In the genomic region with DNA sequence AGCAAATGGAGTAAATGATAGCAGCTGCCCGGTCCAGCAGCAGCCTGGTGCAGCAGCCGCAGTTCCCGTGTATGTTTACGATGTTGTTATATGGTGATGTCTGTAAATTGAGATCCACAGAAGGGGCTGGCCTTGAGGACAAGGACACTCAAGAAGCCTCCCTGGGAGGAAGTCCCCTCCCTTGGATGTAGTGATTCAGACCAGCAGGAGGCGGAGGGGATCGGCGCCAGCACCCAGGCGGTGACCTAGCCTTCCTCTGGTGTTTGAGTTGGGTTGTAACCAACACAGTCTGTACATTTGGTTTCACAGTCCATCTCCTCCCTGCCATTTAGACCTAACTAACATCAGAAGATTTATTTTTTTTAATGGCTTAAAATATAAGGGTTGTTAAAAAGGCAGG, we compare ENCODE assay signal across 19 cellular contexts.
DNase-seq lines count a peak whose midpoint lies in the region; ATAC-seq, FAIRE-seq and TF ChIP-seq lines count a peak whose summit lies in the region.
"Had no signal": no experiment of that assay in that cellular context is flagged by ENCODE, and none has a peak within 500 bp of the region (broad histone marks: within the 10 kb centered on the region; RNA-seq: fewer than 3 reads in every experiment).

No MANE protein-coding gene starts in this region.

- POLR2A ChIA-PET in HepG2 (lab: Yijun Ruan, JAX): no interaction called here
- POLR2A ChIA-PET in K562 (lab: Yijun Ruan, JAX): no interaction called here

- H3K79me2 ChIP-seq in HepG2 (ENCODE audit: insufficient read depth, low read length) (no peaks in the 10 kb centered on the region), K562 (ENCODE audit: control insufficient read depth, insufficient read depth, low read length) (no peaks in the 10 kb centered on the region)

- no peak overlapping the region for H2AFZ ChIP-seq in HepG2 (ENCODE audit: low read length)
- no peak overlapping the region for H2AFZ ChIP-seq in K562 (ENCODE audit: low read depth, low read length)

- in situ Hi-C loops in HepG2 (cut with HindIII; ENCODE audit: extremely low pct_ligation_motif_present, low pct_unique_long_range_greater_than_20kb): no loop called here
- in situ Hi-C loops in K562 (cut with MboI): no loop called here

- no TSS peak for BruUV-seq in HepG2 (replicated peaks; lab: Mats Ljungman, UMichigan)
- BruUV-seq in K562 (replicated peaks; lab: Mats Ljungman, UMichigan): no TSS peak

- 51% methylated on average over 8 of the region's 8 CpGs for whole genome bisulfite sequencing in HepG2 (ENCODE audit: low lambda C conversion rate)
- WGBS in right lobe of liver (ENCODE audit: insufficient coverage, low coverage, low lambda C conversion rate, missing lambda C conversion rate): 81% methylated on average over 6 of the region's 8 CpGs
- WGBS in K562 (ENCODE audit: insufficient coverage, low coverage, missing lambda C conversion rate): 0% methylated on average over 8 of the region's 8 CpGs
- WGBS in aorta, 2 donors: 31 to 39% methylated on average over 8 of the region's 8 CpGs

- DNase-seq in HepG2 (ENCODE audit: low spot score) (no peak), right lobe of liver (no peak), K562 (ENCODE audit: extremely low read depth in 1 of 4, low spot score in 3 of 4) (peak; percentile 3 to 12 (median 8)), mucosa of descending colon (peak in 1 of 3 donors; percentile 7), aorta (peak; percentile 70 to 85), cerebellum (ENCODE audit: low spot score) (no peak)
- DNase-seq: ACHN; Caco-2; heart right ventricle; left lung; natural killer cell; NCI-H774; stimulated activated naive B cell treated with anti-CD40 and anti-IgM and Interleukin-4, amounts not matched to agents 10 μg/mL and 1 μg/mL and 100 μg/mL, for 72 hours had no signal

- intact Hi-C loops in HepG2 (cut with micrococcal nuclease; ENCODE audit: unreplicated experiment) (no loop called here), right lobe of liver (cut with DNase I) (no loop called here), K562 (cut with micrococcal nuclease) (no loop called here), mucosa of descending colon (cut with DNase I, micrococcal nuclease) (no loop called here), aorta (cut with DNase I) (loop anchor here in 1 of 2 donors (10.0 kb wide), 2 partner anchors 152 to 242 kb away; no protein-coding TSS in a partner anchor)

- H3K4me1 ChIP-seq in HepG2 (ENCODE audit: insufficient read depth, low read length) (no peaks in the 10 kb centered on the region), right lobe of liver (no peaks in the 10 kb centered on the region), K562 (replicated peaks in 1 of 2; ENCODE audit: control insufficient read depth in 2 of 2, insufficient read depth in 2 of 2, low read length in 2 of 2) (no peaks in the 10 kb centered on the region), mucosa of descending colon (ENCODE audit: low read depth) (no peaks in the 10 kb centered on the region), aorta (ENCODE audit: control insufficient read depth in 1 of 2, insufficient read depth in 2 of 2, low read length in 2 of 2) (no peaks in the 10 kb centered on the region)
- H3K4me1 ChIP-seq: Caco-2, left lung had no signal

- TF ChIP-seq RAD21 in HepG2 (CRISPR knock-in tag; IDR thresholded peaks at IDR 0.05): no peak
- TF ChIP-seq RAD21 in K562 (CRISPR knock-in tag; conservative IDR thresholded peaks at IDR 0.05 in 1 of 2, IDR thresholded peaks at IDR 0.05 in 1 of 2): no peak

- ATAC-seq in HepG2: peak; percentile 23; the same call in 1 of the 3 replicates
- ATAC-seq in right lobe of liver: no peak
- ATAC-seq in K562: 0 out of 3 replicates have a peak, but pooled peaks have one; percentile 34
- ATAC-seq in mucosa of descending colon: peak; percentile 28
- peak; percentile 51 for ATAC-seq in aorta (ENCODE audit: low FRiP score)
- no peak for ATAC-seq in GM21381 (IDR thresholded peaks at IDR 0.05; ENCODE audit: unreplicated experiment)
- ATAC-seq in GM18520 (IDR thresholded peaks at IDR 0.05; ENCODE audit: unreplicated experiment): no peak
- ATAC-seq: activated naive CD4-positive, alpha-beta T cell treated with anti-CD3 and anti-CD28 coated beads, Interleukin-2, amount 50 U/mL, for 72 hours; left lung; natural killer cell; sciatic nerve; stimulated activated naive B cell treated with anti-CD40 and anti-IgM and Interleukin-4, amounts not matched to agents 10 μg/mL and 1 μg/mL and 100 μg/mL, for 72 hours had no signal

- no peaks in the 10 kb centered on the region for H3K9me3 ChIP-seq in HepG2 (ENCODE audit: low read length)
- no peaks in the 10 kb centered on the region for H3K9me3 ChIP-seq in right lobe of liver
- no peaks in the 10 kb centered on the region for H3K9me3 ChIP-seq in K562 (replicated peaks; ENCODE audit: control insufficient read depth, insufficient read depth, low read depth, low read length)
- H3K9me3 ChIP-seq in mucosa of descending colon: no peaks in the 10 kb centered on the region
- no peaks in the 10 kb centered on the region for H3K9me3 ChIP-seq in aorta (ENCODE audit: control insufficient read depth, low read length)
- H3K9me3 ChIP-seq: Caco-2, heart right ventricle, left lung had no signal

- TF ChIP-seq CTCF in HepG2 (CRISPR knock-in tag; IDR thresholded peaks at IDR 0.05) (no peak), right lobe of liver (IDR thresholded peaks at IDR 0.05) (no peak), K562 (IDR thresholded peaks at IDR 0.05 in 2 of 3, conservative IDR thresholded peaks at IDR 0.05 in 1 of 3; ENCODE audit: insufficient read depth in 2 of 3, low read depth in 1 of 3, low read length in 3 of 3) (no peak), mucosa of descending colon (IDR thresholded peaks at IDR 0.05) (no peak)

- H3K9ac ChIP-seq in HepG2 (ENCODE audit: insufficient read depth, low read depth, low read length): no peak overlapping the region
- no peak overlapping the region for H3K9ac ChIP-seq in K562 (ENCODE audit: insufficient read depth in 1 of 2, low read depth in 2 of 2, low read length in 2 of 2)

- TF ChIP-seq EP300 in HepG2 (IDR thresholded peaks at IDR 0.05; ENCODE audit: low read depth in 2 of 2, low read length in 2 of 2) (no peak), HepG2 (CRISPR knock-in tag; IDR thresholded peaks at IDR 0.05; ENCODE audit: borderline replicate concordance) (no peak), K562 (IDR thresholded peaks at IDR 0.05; ENCODE audit: low read length) (no peak)

- H3K36me3 ChIP-seq in HepG2 (replicated peaks in 1 of 2; ENCODE audit: control insufficient read depth in 1 of 2, insufficient read depth in 2 of 2, low read length in 2 of 2): no peaks in the 10 kb centered on the region
- no peaks in the 10 kb centered on the region for H3K36me3 ChIP-seq in right lobe of liver
- H3K36me3 ChIP-seq in K562 (ENCODE audit: control insufficient read depth, insufficient read depth, low read length): no peaks in the 10 kb centered on the region
- no peaks in the 10 kb centered on the region for H3K36me3 ChIP-seq in mucosa of descending colon (ENCODE audit: low read depth)
- H3K36me3 ChIP-seq in aorta (ENCODE audit: control insufficient read depth in 1 of 2, insufficient read depth in 2 of 2, low read length in 1 of 2): no peaks in the 10 kb centered on the region
- H3K36me3 ChIP-seq: heart right ventricle, left lung had no signal

- TF ChIP-seq POLR2A in HepG2 (IDR thresholded peaks at IDR 0.05; ENCODE audit: insufficient read depth in 1 of 2, low read depth in 2 of 2, low read length in 2 of 2) (no peak), right lobe of liver (IDR thresholded peaks at IDR 0.05) (no peak), K562 (conservative IDR thresholded peaks at IDR 0.05) (no peak)

- H3K4me2 ChIP-seq in HepG2 (ENCODE audit: low read depth, low read length): no peak overlapping the region
- no peak overlapping the region for H3K4me2 ChIP-seq in K562 (ENCODE audit: insufficient read depth, low read length)

- no peaks in the 10 kb centered on the region for H3K9me1 ChIP-seq in K562 (ENCODE audit: control insufficient read depth, insufficient read depth, low read length)

- FAIRE-seq in HepG2 (lab: Jason Lieb, UNC): no peak
- no peak for FAIRE-seq in K562 (lab: Jason Lieb, UNC)
- FAIRE-seq: colon had no signal

- H4K20me1 ChIP-seq in HepG2 (ENCODE audit: insufficient read depth, low read length) (no peaks in the 10 kb centered on the region), K562 (replicated peaks; ENCODE audit: control insufficient read depth, insufficient read depth, low read length) (no peaks in the 10 kb centered on the region)

- H3K27me3 ChIP-seq in HepG2 (ENCODE audit: control insufficient read depth in 1 of 2, insufficient read depth in 2 of 2, low read length in 2 of 2) (peaks cover 16 to 55% of the 10 kb centered on the region in 2 experiments; a peak in 4 of 5 replicates), right lobe of liver (no peaks in the 10 kb centered on the region), K562 (ENCODE audit: control insufficient read depth in 2 of 2, insufficient read depth in 2 of 2, low read length in 2 of 2) (peaks cover 0 to 11% of the 10 kb centered on the region in 2 experiments; a peak in 2 of 5 replicates), aorta (ENCODE audit: control insufficient read depth in 1 of 2, insufficient read depth in 2 of 2, low read length in 1 of 2) (no peaks in the 10 kb centered on the region)
- H3K27me3 ChIP-seq: heart right ventricle had no signal

- H3K27ac ChIP-seq in HepG2 (ENCODE audit: extremely low read length, insufficient read depth, low read length) (no peak overlapping the region), right lobe of liver (no peak overlapping the region), K562 (ENCODE audit: extremely low read depth, low read depth, low read length) (no peak overlapping the region), aorta (ENCODE audit: low read depth in 1 of 2, low read length in 2 of 2) (no peak overlapping the region)
- H3K27ac ChIP-seq: epithelial cell of prostate, heart right ventricle, left lung had no signal

- H3K4me3 ChIP-seq in HepG2 (replicated peaks in 1 of 3; ENCODE audit: insufficient read depth in 1 of 3, low read depth in 2 of 3, low read length in 3 of 3) (no peak overlapping the region), right lobe of liver (no peak overlapping the region), K562 (no peak overlapping the region), mucosa of descending colon (no peak overlapping the region), aorta (ENCODE audit: low read length in 2 of 2) (no peak overlapping the region)
- H3K4me3 ChIP-seq: heart right ventricle, left lung had no signal

- CTCF ChIA-PET in HepG2 (lab: Yijun Ruan, JAX; ENCODE audit: low intra/inter-chr PET ratio, low total read pairs) (no interaction called here), K562 (lab: Yijun Ruan, JAX; ENCODE audit: low intra/inter-chr PET ratio) (no interaction called here)

TF ChIP-seq in HepG2, 621 proteins besides CTCF, POLR2A, EP300 and RAD21 (continues in another document):
- no peak for TF ChIP-seq CBX5 (CRISPR knock-in tag; IDR thresholded peaks at IDR 0.05; ENCODE audit: borderline replicate concordance)
- TF ChIP-seq TCF12 (IDR thresholded peaks at IDR 0.05): no peak
- TF ChIP-seq TCF12 (CRISPR knock-in tag; IDR thresholded peaks at IDR 0.05): no peak

Comparison
In these comparisons a context has a peak if more than half of its experiments do, and no peak if none do; other contexts are left out.
1. ATAC-seq: peak in HepG2 (single experiment), K562 (single experiment), mucosa of descending colon (single experiment) and aorta (single experiment); none in right lobe of liver (0 of 4), GM21381 (single experiment) and GM18520 (single experiment).
2. DNase-seq: peak in K562 (4 of 4) and aorta (2 of 2); none in HepG2 (single experiment), right lobe of liver (0 of 3) and cerebellum (single experiment).